In genomic region chr10:132810807-132811700, GRCh38 we compare ENCODE assay signal across 25 cellular contexts. TPM values are rescaled to one million over a fixed set of nuclear protein-coding genes. Genes with fewer than 3 reads are reported as not detected.
"Had no signal": no experiment of that assay in that cellular context is flagged by ENCODE, and none has a peak within 500 bp of the region (broad histone marks: within the 10 kb centered on the region; RNA-seq: fewer than 3 reads in every experiment).

No MANE protein-coding gene starts in this region.

- H3K36me3 Mint-ChIP-seq: activated CD4-positive, alpha-beta memory T cell treated with anti-CD3 and anti-CD28 coated beads for 36 hours; immature natural killer cell; naive thymus-derived CD4-positive, alpha-beta T cell; WTC11 had no signal

- H3K36me3 ChIP-seq: cardiac muscle cell, neutrophil, pancreas, SJSA1, thoracic aorta, upper lobe of left lung had no signal

- H3K9me3 ChIP-seq: neutrophil, pancreas, SJSA1, thoracic aorta, upper lobe of left lung had no signal

- DNase-seq: activated CD4-positive, alpha-beta memory T cell treated with anti-CD3 and anti-CD28 coated beads for 36 hours; activated naive CD4-positive, alpha-beta T cell treated with anti-CD3 and anti-CD28 coated beads for 36 hours; activated T-cell treated with anti-CD3 and anti-CD28 coated beads, Interleukin-2, amount 50 U/mL, for 48 hours; amygdala; effector memory CD8-positive, alpha-beta T cell; foreskin melanocyte; immature natural killer cell; kidney glomerular epithelial cell; naive thymus-derived CD4-positive, alpha-beta T cell; stimulated activated CD4-positive, alpha-beta T cell treated with anti-CD3 and anti-CD28 coated beads, Interleukin-4, amount 100 ng/mL, for 1 hour; stimulated activated naive CD4-positive, alpha-beta T cell treated with Interleukin-2 at 50 U/mL for 16 hours; T-helper 1 cell had no signal

- ATAC-seq: effector memory CD8-positive, alpha-beta T cell; esophagus mucosa; pancreas; WTC11 had no signal

- H3K27ac Mint-ChIP-seq: activated CD4-positive, alpha-beta memory T cell treated with anti-CD3 and anti-CD28 coated beads for 36 hours; activated naive CD4-positive, alpha-beta T cell treated with anti-CD3 and anti-CD28 coated beads for 36 hours; effector memory CD8-positive, alpha-beta T cell; immature natural killer cell; WTC11 had no signal

- H3K9me3 Mint-ChIP-seq: activated CD4-positive, alpha-beta memory T cell treated with anti-CD3 and anti-CD28 coated beads for 36 hours; activated naive CD4-positive, alpha-beta T cell treated with anti-CD3 and anti-CD28 coated beads for 36 hours; effector memory CD8-positive, alpha-beta T cell; immature natural killer cell; WTC11 had no signal

- H3K4me3 ChIP-seq: cardiac muscle cell, dorsolateral prefrontal cortex, hepatocyte, lung, pancreas, SJSA1, thoracic aorta, upper lobe of left lung had no signal

- H3K27me3 ChIP-seq: cardiac muscle cell, hepatocyte, pancreas, SJSA1, upper lobe of left lung had no signal

- H3K27ac ChIP-seq: cardiac muscle cell, dorsolateral prefrontal cortex, hepatocyte, neutrophil, pancreas, SJSA1, thoracic aorta, upper lobe of left lung had no signal

- H3K4me1 ChIP-seq: pancreas, SJSA1, upper lobe of left lung had no signal

- H3K4me1 Mint-ChIP-seq: immature natural killer cell, WTC11 had no signal

- H3K27me3 Mint-ChIP-seq: activated CD4-positive, alpha-beta memory T cell treated with anti-CD3 and anti-CD28 coated beads for 36 hours had no signal

- H3K4me3 Mint-ChIP-seq: activated CD4-positive, alpha-beta memory T cell treated with anti-CD3 and anti-CD28 coated beads for 36 hours; activated naive CD4-positive, alpha-beta T cell treated with anti-CD3 and anti-CD28 coated beads for 36 hours; effector memory CD8-positive, alpha-beta T cell; immature natural killer cell; naive thymus-derived CD4-positive, alpha-beta T cell; WTC11 had no signal

RNA-seq across cellular contexts. Expression of gene NKX6-2, which starts 25.1 kb away (rescaled TPM):
- total RNA-seq: activated CD4-positive, alpha-beta memory T cell treated with anti-CD3 and anti-CD28 coated beads for 36 hours; activated naive CD4-positive, alpha-beta T cell treated with anti-CD3 and anti-CD28 coated beads for 36 hours; endothelial cell of umbilical vein; lung; mesenteric fat pad; naive thymus-derived CD4-positive, alpha-beta T cell; SJSA1; upper lobe of left lung had no signal
- polyA plus RNA-seq: endothelial cell of umbilical vein, immature natural killer cell had no signal
